9 cellular contexts compared by ENCODE assay signal in genomic region chr11:10351768-10352641, GRCh38. TPM values are rescaled to one million over a fixed set of nuclear protein-coding genes. Genes with fewer than 3 reads are reported as not detected.
DNase-seq lines count a peak whose midpoint lies in the region; ATAC-seq, FAIRE-seq and TF ChIP-seq lines count a peak whose summit lies in the region.
"Had no signal": no experiment of that assay in that cellular context is flagged by ENCODE, and none has a peak within 500 bp of the region (broad histone marks: within the 10 kb centered on the region; RNA-seq: fewer than 3 reads in every experiment).

No MANE protein-coding gene starts in this region.

- H3K9me3 ChIP-seq in breast epithelium, result no peaks in the 10 kb centered on the region
- no peaks in the 10 kb centered on the region for H3K9me3 ChIP-seq in keratinocyte (ENCODE audit: control insufficient read depth, low read depth, low read length)
- H3K9me3 ChIP-seq in upper lobe of left lung, result no peaks in the 10 kb centered on the region

- no peak overlapping the region for H3K4me3 ChIP-seq in breast epithelium
- no peak overlapping the region for H3K4me3 ChIP-seq in keratinocyte (ENCODE audit: control insufficient read depth in 2 of 3, extremely low read depth in 1 of 3, insufficient read depth in 2 of 3, low read depth in 1 of 3, low read length in 3 of 3)
- H3K4me3 ChIP-seq in upper lobe of left lung, result no peak overlapping the region

- H3K4me3 Mint-ChIP-seq in nephron progenitor cell, result no peak overlapping the region
- no peak overlapping the region for H3K4me3 Mint-ChIP-seq in activated naive CD4-positive, alpha-beta T cell treated with anti-CD3 and anti-CD28 coated beads, Interleukin-2, amount 10 ng/mL, durations not matched to agents 7 days and 5 days
- H3K4me3 Mint-ChIP-seq: memory B cell had no signal

- H3K9ac ChIP-seq in keratinocyte (ENCODE audit: control insufficient read depth, extremely low read depth, insufficient read depth, low read length), result no peak overlapping the region

- no peak overlapping the region for H3K4me2 ChIP-seq in keratinocyte (ENCODE audit: control insufficient read depth, extremely low read depth, insufficient read depth, low read depth, low read length)

- peak in 2 of 4 donors; percentile 22 to 45 for TF ChIP-seq EP300 in upper lobe of left lung (IDR thresholded peaks at IDR 0.05)

- TF ChIP-seq POLR2A in breast epithelium (IDR thresholded peaks at IDR 0.05) (no peak), upper lobe of left lung (IDR thresholded peaks at IDR 0.05) (no peak)

- H3K27ac ChIP-seq in breast epithelium (peak overlapping the region; percentile 52 to 60), keratinocyte (ENCODE audit: control insufficient read depth, insufficient read depth, low read length) (peak overlapping the region; percentile 13), upper lobe of left lung (peak overlapping the region; percentile 58 to 82 (median 71))

- H3K27ac Mint-ChIP-seq in nephron progenitor cell, result no peak overlapping the region
- H3K27ac Mint-ChIP-seq in activated naive CD4-positive, alpha-beta T cell treated with anti-CD3 and anti-CD28 coated beads, Interleukin-2, amount 10 ng/mL, durations not matched to agents 7 days and 5 days, result no peak overlapping the region
- H3K27ac Mint-ChIP-seq: memory B cell had no signal

- H3K9me3 Mint-ChIP-seq in nephron progenitor cell, result no peaks in the 10 kb centered on the region
- H3K9me3 Mint-ChIP-seq in activated naive CD4-positive, alpha-beta T cell treated with anti-CD3 and anti-CD28 coated beads, Interleukin-2, amount 10 ng/mL, durations not matched to agents 7 days and 5 days, result no peaks in the 10 kb centered on the region
- H3K9me3 Mint-ChIP-seq: memory B cell had no signal

- H3K27me3 ChIP-seq in breast epithelium, result no peaks in the 10 kb centered on the region
- H3K27me3 ChIP-seq in keratinocyte (ENCODE audit: control insufficient read depth, extremely low read depth, insufficient read depth, low read length), result no peaks in the 10 kb centered on the region
- H3K27me3 ChIP-seq in upper lobe of left lung, result no peaks in the 10 kb centered on the region

- ATAC-seq in upper lobe of left lung (ENCODE audit: low FRiP score in 2 of 2) (peak; percentile 74 to 83), GM18858 (IDR thresholded peaks at IDR 0.05; ENCODE audit: unreplicated experiment) (no peak)

- peaks cover 19% of the 10 kb centered on the region for H3K4me1 Mint-ChIP-seq in nephron progenitor cell
- no peaks in the 10 kb centered on the region for H3K4me1 Mint-ChIP-seq in activated naive CD4-positive, alpha-beta T cell treated with anti-CD3 and anti-CD28 coated beads, Interleukin-2, amount 10 ng/mL, durations not matched to agents 7 days and 5 days

- no peaks in the 10 kb centered on the region for H4K20me1 ChIP-seq in keratinocyte (ENCODE audit: control insufficient read depth, extremely low read depth, insufficient read depth, low read length)

- peaks cover 49% of the 10 kb centered on the region for H3K27me3 Mint-ChIP-seq in nephron progenitor cell (ENCODE audit: low read depth, poor library complexity)
- H3K27me3 Mint-ChIP-seq in activated naive CD4-positive, alpha-beta T cell treated with anti-CD3 and anti-CD28 coated beads, Interleukin-2, amount 10 ng/mL, durations not matched to agents 7 days and 5 days, result peaks cover 9% of the 10 kb centered on the region

- H3K79me2 ChIP-seq in keratinocyte (ENCODE audit: control insufficient read depth, insufficient read depth, low read length), result no peaks in the 10 kb centered on the region

- 55 to 56% methylated on average over 18 to 20 of the region's 20 CpGs for WGBS in upper lobe of left lung, 2 donors

- no peaks in the 10 kb centered on the region for H3K9me1 ChIP-seq in keratinocyte (ENCODE audit: control insufficient read depth, extremely low read depth, insufficient read depth, low read length)

- DNase-seq in NCI-H1417 (lab: John Stamatoyannopoulos, UW) (peak in 2 of 3 experiments; percentile 88 to 91), breast epithelium (ENCODE audit: low spot score in 2 of 2) (peak in 1 of 2 donors; percentile 20), keratinocyte (ENCODE audit: low read depth, low spot score) (no peak), upper lobe of left lung (peak in 1 of 2 donors; percentile 40), nephron progenitor cell (no peak), SKM-1 treated with dmso at 0.1 percent for 144 hours (lab: John Stamatoyannopoulos, UW; ENCODE audit: unreplicated experiment) (no peak)
- DNase-seq in activated naive CD4-positive, alpha-beta T cell treated with anti-CD3 and anti-CD28 coated beads, Interleukin-2, amount 10 ng/mL, durations not matched to agents 7 days and 5 days, result no peak

- dilution Hi-C loops in keratinocyte (cut with MboI; ENCODE audit: extremely low pct_ligation_motif_present, low sequenced_read_pairs), result no loop called here

- intact Hi-C loops in breast epithelium (cut with DNase I; ENCODE audit: low total_unique reads), result no loop called here

- no peaks in the 10 kb centered on the region for H3K36me3 Mint-ChIP-seq in nephron progenitor cell (ENCODE audit: low read depth)
- no peaks in the 10 kb centered on the region for H3K36me3 Mint-ChIP-seq in activated naive CD4-positive, alpha-beta T cell treated with anti-CD3 and anti-CD28 coated beads, Interleukin-2, amount 10 ng/mL, durations not matched to agents 7 days and 5 days
- H3K36me3 Mint-ChIP-seq: memory B cell had no signal

- CTCF ChIA-PET in activated naive CD4-positive, alpha-beta T cell treated with anti-CD3 and anti-CD28 coated beads, Interleukin-2, amount 10 ng/mL, durations not matched to agents 7 days and 5 days (lab: Charles Lee), result interaction anchor here (1.3 kb wide), 1 partner anchor 14 kb away, joined by 5 read pairs; no protein-coding TSS in a partner anchor

- H3K36me3 ChIP-seq in breast epithelium (no peaks in the 10 kb centered on the region), keratinocyte (ENCODE audit: control insufficient read depth in 2 of 2, extremely low read depth in 1 of 2, insufficient read depth in 2 of 2, low read length in 2 of 2) (no peaks in the 10 kb centered on the region), upper lobe of left lung (no peaks in the 10 kb centered on the region)

- H2AFZ ChIP-seq in keratinocyte (ENCODE audit: control insufficient read depth, low read length), result peak overlapping the region; percentile 11

- TF ChIP-seq CTCF in breast epithelium (IDR thresholded peaks at IDR 0.05) (no peak), keratinocyte (optimal IDR thresholded peaks at IDR 0.05 in 1 of 3, IDR thresholded peaks at IDR 0.05 in 1 of 3, conservative IDR thresholded peaks at IDR 0.05 in 1 of 3; ENCODE audit: extremely low read depth in 1 of 3, insufficient read depth in 2 of 3, low read length in 3 of 3) (no peak), upper lobe of left lung (IDR thresholded peaks at IDR 0.05) (no peak), nephron progenitor cell (IDR thresholded peaks at IDR 0.05) (no peak)

- H3K4me1 ChIP-seq in breast epithelium (no peaks in the 10 kb centered on the region), keratinocyte (ENCODE audit: control insufficient read depth, extremely low read depth, insufficient read depth, low read length) (peaks cover 29% of the 10 kb centered on the region), upper lobe of left lung (peaks cover 0 to 31% (median 19%) of the 10 kb centered on the region in 4 donors)

- peak; percentile 9 for FAIRE-seq in keratinocyte (lab: Jason Lieb, UNC)

RNA-seq across cellular contexts. Expression of gene ADM, which starts 47.1 kb away (rescaled TPM):
- total RNA-seq in breast epithelium (100 to 1,000 TPM in 2 of 3 donors, 10 to 100 TPM in 1; 77.1 to 279 (median 252) TPM), upper lobe of left lung (10 to 100 TPM; 20.4 to 54.3 (median 46.9) TPM)
- 52.6 to 115 TPM (median 57.9 TPM) in 3 replicates for polyA plus RNA-seq in keratinocyte
- polyA plus RNA-seq in keratinocyte (2011; ENCODE audit: low read depth), result 60.1 TPM
- polyA plus RNA-seq in keratinocyte (2011; cell fraction: cytosol; rRNA removed), result 14.1 and 22.5 TPM in 2 replicates
- 155 and 157 TPM in 2 replicates for polyA plus RNA-seq in keratinocyte (2011; cell fraction: nucleus; rRNA removed)
- polyA plus RNA-seq in keratinocyte (2012; ENCODE audit: low replicate concordance), result 48.0 and 252 TPM in 2 replicates
- 47.4 to 113 TPM (median 49.9 TPM) in 3 replicates for polyA minus RNA-seq in keratinocyte
- polyA minus RNA-seq in keratinocyte (2011; cell fraction: cytosol; rRNA and poly(A)+ RNA removed), result 21.1 TPM
- 110 and 123 TPM in 2 replicates for polyA minus RNA-seq in keratinocyte (2011; cell fraction: nucleus; rRNA and poly(A)+ RNA removed)

RNA-seq across cellular contexts. Expression of gene SBF2, which starts 58.0 kb away (rescaled TPM):
- total RNA-seq in breast epithelium (10 to 100 TPM; 74.8 to 91.9 (median 88.2) TPM), upper lobe of left lung (10 to 100 TPM; 22.2 to 54.5 (median 41.2) TPM)
- polyA plus RNA-seq in keratinocyte, result 24.2 to 25.0 TPM (median 24.5 TPM) in 3 replicates
- polyA plus RNA-seq in keratinocyte (2011; ENCODE audit: low read depth), result 14.0 TPM
- 14.8 and 26.0 TPM in 2 replicates for polyA plus RNA-seq in keratinocyte (2011; cell fraction: cytosol; rRNA removed)
- polyA plus RNA-seq in keratinocyte (2011; cell fraction: nucleus; rRNA removed), result 29.4 and 32.0 TPM in 2 replicates
- polyA plus RNA-seq in keratinocyte (2012; ENCODE audit: low replicate concordance), result 10.7 and 12.4 TPM in 2 replicates
- polyA minus RNA-seq in keratinocyte, result 34.8 to 59.7 TPM (median 51.4 TPM) in 3 replicates
- 27.0 TPM for polyA minus RNA-seq in keratinocyte (2011; cell fraction: cytosol; rRNA and poly(A)+ RNA removed)
- polyA minus RNA-seq in keratinocyte (2011; cell fraction: nucleus; rRNA and poly(A)+ RNA removed), result 34.6 and 64.8 TPM in 2 replicates

Comparison
In these comparisons a context has a peak if more than half of its experiments do, and no peak if none do; other contexts are left out.
1. DNase-seq: peak in NCI-H1417 (2 of 3); none in keratinocyte (single experiment), nephron progenitor cell (single experiment), SKM-1 treated with dmso at 0.1 percent for 144 hours (single experiment) and activated naive CD4-positive, alpha-beta T cell treated with anti-CD3 and anti-CD28 coated beads, Interleukin-2, amount 10 ng/mL, durations not matched to agents 7 days and 5 days (single experiment).
2. H3K27ac ChIP-seq: peak in every context shown above with its lines; median percentile 71 in upper lobe of left lung; 56 in breast epithelium; 13 in keratinocyte.